13 cellular contexts compared by ENCODE assay signal in the genomic region with DNA sequence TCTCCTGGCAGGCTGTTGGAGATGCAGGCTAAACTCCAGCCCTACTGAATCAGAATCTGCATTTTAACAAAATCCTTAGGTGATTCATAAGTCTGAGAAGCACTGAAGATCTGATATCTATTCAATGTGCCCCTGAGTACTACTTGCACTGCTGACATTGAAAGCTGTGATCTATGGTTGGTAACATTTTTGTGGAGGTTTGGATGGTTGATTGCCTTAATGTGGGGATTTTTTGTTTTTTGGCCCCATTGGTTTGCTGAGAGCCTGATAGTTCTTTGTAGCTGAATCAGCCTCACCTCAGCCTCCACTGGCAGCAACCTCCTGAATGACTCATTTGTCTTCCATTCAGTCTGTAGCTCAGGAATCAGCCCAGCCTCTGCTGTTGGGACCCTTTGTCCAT. TPM values are rescaled to one million over a fixed set of nuclear protein-coding genes. Genes with fewer than 3 reads are reported as not detected.
A peak's percentile ranks its signal among the peaks of the same experiment; 100 is the strongest.
DNase-seq lines count a peak whose midpoint lies in the region; ATAC-seq and TF ChIP-seq lines count a peak whose summit lies in the region.
"Had no signal": no experiment of that assay in that cellular context is flagged by ENCODE, and none has a peak within 500 bp of the region (broad histone marks: within the 10 kb centered on the region; RNA-seq: fewer than 3 reads in every experiment).

No MANE protein-coding gene starts in this region.

- CTCF ChIA-PET in CD8-positive, alpha-beta memory T cell (lab: Charles Lee), result no interaction called here

- no peaks in the 10 kb centered on the region for H3K9me3 ChIP-seq in right lobe of liver
- no peaks in the 10 kb centered on the region for H3K9me3 ChIP-seq in CD8-positive, alpha-beta memory T cell (ENCODE audit: low read length)
- H3K9me3 ChIP-seq: esophagus squamous epithelium, suprapubic skin had no signal

- TF ChIP-seq POLR2A in right lobe of liver (IDR thresholded peaks at IDR 0.05), result no peak

- no peak for TF ChIP-seq CTCF in HFFc6 (IDR thresholded peaks at IDR 0.05)
- TF ChIP-seq CTCF in right lobe of liver (IDR thresholded peaks at IDR 0.05), result no peak

- H3K27me3 ChIP-seq in right lobe of liver, result no peaks in the 10 kb centered on the region
- H3K27me3 ChIP-seq in CD8-positive, alpha-beta memory T cell (ENCODE audit: insufficient read depth, low read length, poor library complexity, severe bottlenecking), result no peaks in the 10 kb centered on the region
- H3K27me3 ChIP-seq: esophagus squamous epithelium, suprapubic skin had no signal

- no peaks in the 10 kb centered on the region for H3K4me1 ChIP-seq in right lobe of liver
- peaks cover 16% of the 10 kb centered on the region for H3K4me1 ChIP-seq in CD8-positive, alpha-beta memory T cell (ENCODE audit: insufficient read depth, low read length)

- peaks cover 54% of the 10 kb centered on the region for H3K4me1 Mint-ChIP-seq in HFFc6 (ENCODE audit: low read depth)
- H3K4me1 Mint-ChIP-seq in activated T-helper 1 cell treated with anti-CD3 and anti-CD28 coated beads, Interleukin-12 subunit alpha, Interleukin-12 subunit beta, Interleukin-2, Interleukin-4 antibody, amounts not matched to agents 30 ng/mL and 10 ng/mL and 1 ng/mL, durations not matched to agents 14 hours and 24 hours and 36 hours (ENCODE audit: low read depth), result peaks cover 78% of the 10 kb centered on the region
- H3K4me1 Mint-ChIP-seq in CD8-positive, alpha-beta memory T cell, result peaks cover 16 to 62% (median 27%) of the 10 kb centered on the region in 3 donors

- H3K36me3 ChIP-seq in right lobe of liver, result no peaks in the 10 kb centered on the region
- H3K36me3 ChIP-seq in CD8-positive, alpha-beta memory T cell (ENCODE audit: insufficient read depth, low read length), result no peaks in the 10 kb centered on the region
- H3K36me3 ChIP-seq: esophagus squamous epithelium, suprapubic skin had no signal

- intact Hi-C loops in activated T-helper 1 cell treated with anti-CD3 and anti-CD28 coated beads, Interleukin-12 subunit alpha, Interleukin-12 subunit beta, Interleukin-2, Interleukin-4 antibody, amounts not matched to agents 30 ng/mL and 10 ng/mL and 1 ng/mL, durations not matched to agents 14 hours and 24 hours and 36 hours (cut with micrococcal nuclease), result no loop called here
- intact Hi-C loops in right lobe of liver (cut with DNase I), result no loop called here

- H3K4me3 Mint-ChIP-seq in HFFc6, result 0 out of 2 replicates have a peak overlapping the region, but pooled peaks have one; percentile 0
- H3K4me3 Mint-ChIP-seq in activated T-helper 1 cell treated with anti-CD3 and anti-CD28 coated beads, Interleukin-12 subunit alpha, Interleukin-12 subunit beta, Interleukin-2, Interleukin-4 antibody, amounts not matched to agents 30 ng/mL and 10 ng/mL and 1 ng/mL, durations not matched to agents 14 hours and 24 hours and 36 hours, result peak overlapping the region; percentile 46
- no peak overlapping the region for H3K4me3 Mint-ChIP-seq in CD8-positive, alpha-beta memory T cell
- H3K4me3 Mint-ChIP-seq: CD4-positive, alpha-beta memory T cell; nephron had no signal

- H3K27ac ChIP-seq in right lobe of liver, result no peak overlapping the region
- no peak overlapping the region for H3K27ac ChIP-seq in CD8-positive, alpha-beta memory T cell (ENCODE audit: low read depth, low read length)
- H3K27ac ChIP-seq: esophagus squamous epithelium, suprapubic skin had no signal

- no peak for ATAC-seq in right lobe of liver

- DNase-seq in AG08395 (ENCODE audit: low spot score) (peak; percentile 75), HFFc6 (peak; percentile 40), islet precursor cell (peak; percentile 68), right lobe of liver (no peak), NCI-H2227 treated with DMSO at 0.1 percent for 48 hours (lab: John Stamatoyannopoulos, UW) (no peak), DMS114 treated with DMSO at 0.1 percent for 48 hours (lab: John Stamatoyannopoulos, UW; ENCODE audit: unreplicated experiment) (no peak)
- no peak for DNase-seq in activated T-helper 1 cell treated with anti-CD3 and anti-CD28 coated beads, Interleukin-12 subunit alpha, Interleukin-12 subunit beta, Interleukin-2, Interleukin-4 antibody, amounts not matched to agents 30 ng/mL and 10 ng/mL and 1 ng/mL, durations not matched to agents 14 hours and 24 hours and 36 hours (ENCODE audit: low spot score)
- no peak for DNase-seq in CD8-positive, alpha-beta memory T cell
- DNase-seq: CD4-positive, alpha-beta memory T cell; esophagus squamous epithelium; SHP77 had no signal

- H3K4me3 ChIP-seq in right lobe of liver, result no peak overlapping the region
- H3K4me3 ChIP-seq in CD8-positive, alpha-beta memory T cell (ENCODE audit: low read length), result no peak overlapping the region
- H3K4me3 ChIP-seq: esophagus squamous epithelium, suprapubic skin had no signal

- POLR2A ChIA-PET in CD8-positive, alpha-beta memory T cell (lab: Charles Lee), result interaction anchor here (0.5 kb wide), 1 partner anchor 96 kb away, joined by 5 read pairs; no protein-coding TSS in a partner anchor

- no peaks in the 10 kb centered on the region for H3K9me3 Mint-ChIP-seq in HFFc6
- H3K9me3 Mint-ChIP-seq in activated T-helper 1 cell treated with anti-CD3 and anti-CD28 coated beads, Interleukin-12 subunit alpha, Interleukin-12 subunit beta, Interleukin-2, Interleukin-4 antibody, amounts not matched to agents 30 ng/mL and 10 ng/mL and 1 ng/mL, durations not matched to agents 14 hours and 24 hours and 36 hours, result peaks cover 14% of the 10 kb centered on the region
- no peaks in the 10 kb centered on the region for H3K9me3 Mint-ChIP-seq in CD8-positive, alpha-beta memory T cell
- H3K9me3 Mint-ChIP-seq: CD4-positive, alpha-beta memory T cell; nephron had no signal

- no peaks in the 10 kb centered on the region for H3K27me3 Mint-ChIP-seq in HFFc6 (ENCODE audit: insufficient read depth)
- H3K27me3 Mint-ChIP-seq in activated T-helper 1 cell treated with anti-CD3 and anti-CD28 coated beads, Interleukin-12 subunit alpha, Interleukin-12 subunit beta, Interleukin-2, Interleukin-4 antibody, amounts not matched to agents 30 ng/mL and 10 ng/mL and 1 ng/mL, durations not matched to agents 14 hours and 24 hours and 36 hours (ENCODE audit: insufficient read depth), result no peaks in the 10 kb centered on the region
- peaks cover 0 to 2% of the 10 kb centered on the region in 2 donors for H3K27me3 Mint-ChIP-seq in CD8-positive, alpha-beta memory T cell
- H3K27me3 Mint-ChIP-seq: CD4-positive, alpha-beta memory T cell had no signal

- no peaks in the 10 kb centered on the region for H3K36me3 Mint-ChIP-seq in HFFc6 (ENCODE audit: low read depth)
- H3K36me3 Mint-ChIP-seq in activated T-helper 1 cell treated with anti-CD3 and anti-CD28 coated beads, Interleukin-12 subunit alpha, Interleukin-12 subunit beta, Interleukin-2, Interleukin-4 antibody, amounts not matched to agents 30 ng/mL and 10 ng/mL and 1 ng/mL, durations not matched to agents 14 hours and 24 hours and 36 hours (ENCODE audit: low read depth), result peaks cover 11% of the 10 kb centered on the region
- no peaks in the 10 kb centered on the region for H3K36me3 Mint-ChIP-seq in CD8-positive, alpha-beta memory T cell
- H3K36me3 Mint-ChIP-seq: CD4-positive, alpha-beta memory T cell had no signal

- H3K27ac Mint-ChIP-seq in HFFc6, result peak overlapping the region; percentile 38
- peak overlapping the region; percentile 85 for H3K27ac Mint-ChIP-seq in activated T-helper 1 cell treated with anti-CD3 and anti-CD28 coated beads, Interleukin-12 subunit alpha, Interleukin-12 subunit beta, Interleukin-2, Interleukin-4 antibody, amounts not matched to agents 30 ng/mL and 10 ng/mL and 1 ng/mL, durations not matched to agents 14 hours and 24 hours and 36 hours
- no peak overlapping the region for H3K27ac Mint-ChIP-seq in CD8-positive, alpha-beta memory T cell
- H3K27ac Mint-ChIP-seq: CD4-positive, alpha-beta memory T cell; nephron had no signal

RNA-seq across cellular contexts. Expression of gene LRRN3, which starts 14.7 kb away (rescaled TPM):
- total RNA-seq in HFFc6 (2021; fragmentation: NEBNext Ultra II Directional; extraction: Animal tissue kit (Norgen Biotek cat#: 25700)), result 10 to 100 TPM; 13.7 to 42.0 (median 35.5) TPM
- 57.3 and 61.5 TPM in 2 replicates for total RNA-seq in activated T-helper 1 cell treated with anti-CD3 and anti-CD28 coated beads, Interleukin-12 subunit alpha, Interleukin-12 subunit beta, Interleukin-2, Interleukin-4 antibody, amounts not matched to agents 30 ng/mL and 10 ng/mL and 1 ng/mL, durations not matched to agents 14 hours and 24 hours and 36 hours
- total RNA-seq in right lobe of liver, result under 1 TPM in 4 of 6 experiments, not detected in 2; 0.19 to 0.31 (median 0.22) TPM
- total RNA-seq in CD8-positive, alpha-beta memory T cell, result 100 to 1,000 TPM in 1 of 2 experiments, 10 to 100 TPM in 1; 91.4 to 101 TPM
- polyA plus RNA-seq in CD8-positive, alpha-beta memory T cell, result 18.8 TPM

Comparison
In these comparisons a context has a peak if more than half of its experiments do, and no peak if none do; other contexts are left out.
1. DNase-seq: peak in AG08395 (single experiment), HFFc6 (single experiment) and islet precursor cell (single experiment); none in activated T-helper 1 cell treated with anti-CD3 and anti-CD28 coated beads, Interleukin-12 subunit alpha, Interleukin-12 subunit beta, Interleukin-2, Interleukin-4 antibody, amounts not matched to agents 30 ng/mL and 10 ng/mL and 1 ng/mL, durations not matched to agents 14 hours and 24 hours and 36 hours (single experiment), right lobe of liver (0 of 3), CD8-positive, alpha-beta memory T cell (0 of 5), NCI-H2227 treated with DMSO at 0.1 percent for 48 hours (single experiment) and DMS114 treated with DMSO at 0.1 percent for 48 hours (single experiment).
2. H3K27ac Mint-ChIP-seq: peak in HFFc6 (single experiment) and activated T-helper 1 cell treated with anti-CD3 and anti-CD28 coated beads, Interleukin-12 subunit alpha, Interleukin-12 subunit beta, Interleukin-2, Interleukin-4 antibody, amounts not matched to agents 30 ng/mL and 10 ng/mL and 1 ng/mL, durations not matched to agents 14 hours and 24 hours and 36 hours (single experiment); none in CD8-positive, alpha-beta memory T cell (0 of 8).
3. H3K4me3 Mint-ChIP-seq: peak in HFFc6 (single experiment) and activated T-helper 1 cell treated with anti-CD3 and anti-CD28 coated beads, Interleukin-12 subunit alpha, Interleukin-12 subunit beta, Interleukin-2, Interleukin-4 antibody, amounts not matched to agents 30 ng/mL and 10 ng/mL and 1 ng/mL, durations not matched to agents 14 hours and 24 hours and 36 hours (single experiment); none in CD8-positive, alpha-beta memory T cell (0 of 7).
4. RNA of gene LRRN3, which starts 14.7 kb away (total RNA-seq): 91.4 to 101 TPM in CD8-positive, alpha-beta memory T cell, 57.3 to 61.5 TPM in activated T-helper 1 cell treated with anti-CD3 and anti-CD28 coated beads, Interleukin-12 subunit alpha, Interleukin-12 subunit beta, Interleukin-2, Interleukin-4 antibody, amounts not matched to agents 30 ng/mL and 10 ng/mL and 1 ng/mL, durations not matched to agents 14 hours and 24 hours and 36 hours and 13.7 to 42.0 TPM in HFFc6; 0.19 to 0.31 TPM in right lobe of liver; every median in the first group is over 10 times any median in the second.